In genomic region chr7:156949541-156950380, GRCh38 we compare ENCODE assay signal across 8 cellular contexts. TPM values are rescaled to one million over a fixed set of nuclear protein-coding genes. Genes with fewer than 3 reads are reported as not detected.
DNase-seq lines count a peak whose midpoint lies in the region; ATAC-seq and TF ChIP-seq lines count a peak whose summit lies in the region.

Gene NOM1 (plus strand): TSS chr7:156949712. CDS start chr7:156949738, 26 bp downstream.

- BruUV-seq in PC-3 (replicated peaks; lab: Mats Ljungman, UMichigan), result no TSS peak

- H3K9ac ChIP-seq in HUES64 (ENCODE audit: low read depth, low read length) (peak within 1 kb of the TSS; percentile 95), PC-3 (ENCODE audit: low read length) (peak within 1 kb of the TSS; percentile 99)

- H3F3A ChIP-seq in PC-3 (ENCODE audit: low read length, unreplicated experiment), result no peaks in the 10 kb centered on the region

- CTCF ChIA-PET in PC-3 (lab: Charles Lee), result interaction anchor here (0.6 kb wide), 1 partner anchor 92 kb away, joined by 12 read pairs; no protein-coding TSS in a partner anchor

- peak within 1 kb of the TSS; percentile 88 to 100 (median 95) for H3K4me3 Mint-ChIP-seq in naive B cell
- peak within 1 kb of the TSS; percentile 100 for H3K4me3 Mint-ChIP-seq in stimulated activated effector memory CD8-positive, alpha-beta T cell treated with anti-CD3 and anti-CD28 coated beads, Interleukin-12 subunit alpha, Interleukin-12 subunit beta, amount 100 ng/mL, for 72 hours

- TF ChIP-seq POLR2A in esophagus squamous epithelium (IDR thresholded peaks at IDR 0.05), result peak in 3 of 4 donors; percentile 1 to 60 (median 51)

- POLR2A ChIA-PET in PC-3 (lab: Charles Lee; ENCODE audit: unreplicated experiment), result interaction anchor here (0.7 to 0.9 kb wide), 2 partner anchors 74 to 236 kb away, joined by 3 read pairs; no protein-coding TSS in a partner anchor

- peaks cover 52% of the 10 kb centered on the region for H3K79me2 ChIP-seq in PC-3 (ENCODE audit: low read length)

- H3K27me3 Mint-ChIP-seq in naive B cell, result peaks cover 9 to 13% (median 11%) of the 10 kb centered on the region in 3 donors

- peaks cover 41% of the 10 kb centered on the region for H4K20me1 ChIP-seq in PC-3 (ENCODE audit: low read length)

- peak within 1 kb of the TSS; percentile 60 for H3K27ac ChIP-seq in HUES64 (ENCODE audit: low read depth, low read length)
- peak within 1 kb of the TSS; percentile 59 for H3K27ac ChIP-seq in PC-3 (ENCODE audit: low read length)
- H3K27ac ChIP-seq in esophagus squamous epithelium, result peak within 1 kb of the TSS; percentile 69 to 84 (median 76)

- no peaks in the 10 kb centered on the region for H3K9me3 Mint-ChIP-seq in naive B cell
- H3K9me3 Mint-ChIP-seq in stimulated activated effector memory CD8-positive, alpha-beta T cell treated with anti-CD3 and anti-CD28 coated beads, Interleukin-12 subunit alpha, Interleukin-12 subunit beta, amount 100 ng/mL, for 72 hours, result no peaks in the 10 kb centered on the region

- H2AFZ ChIP-seq in PC-3 (ENCODE audit: low read length), result peak within 1 kb of the TSS; percentile 84

- H3K27ac Mint-ChIP-seq in naive B cell, result peak within 1 kb of the TSS; percentile 67 to 97 (median 94)
- peak within 1 kb of the TSS; percentile 98 for H3K27ac Mint-ChIP-seq in stimulated activated effector memory CD8-positive, alpha-beta T cell treated with anti-CD3 and anti-CD28 coated beads, Interleukin-12 subunit alpha, Interleukin-12 subunit beta, amount 100 ng/mL, for 72 hours

- no peaks in the 10 kb centered on the region for H3K9me2 ChIP-seq in PC-3 (replicated peaks; ENCODE audit: low read length)

- peaks cover 15 to 24% (median 20%) of the 10 kb centered on the region in 3 donors for H3K4me1 Mint-ChIP-seq in naive B cell
- peaks cover 28% of the 10 kb centered on the region for H3K4me1 Mint-ChIP-seq in stimulated activated effector memory CD8-positive, alpha-beta T cell treated with anti-CD3 and anti-CD28 coated beads, Interleukin-12 subunit alpha, Interleukin-12 subunit beta, amount 100 ng/mL, for 72 hours

- TF ChIP-seq CTCF in PC-3 (conservative IDR thresholded peaks at IDR 0.05; ENCODE audit: low read depth, low read length), result peak; percentile 47
- TF ChIP-seq CTCF in esophagus squamous epithelium (IDR thresholded peaks at IDR 0.05), result peak; percentile 56 to 96 (median 89)

- ATAC-seq in GM21515 (IDR thresholded peaks at IDR 0.05; ENCODE audit: unreplicated experiment) (peak; percentile 91), PC-3 (peak; percentile 72), naive B cell (ENCODE audit: low read depth in 2 of 2) (peak; percentile 96)
- peak; percentile 96 for ATAC-seq in stimulated activated effector memory CD8-positive, alpha-beta T cell treated with anti-CD3 and anti-CD28 coated beads, Interleukin-12 subunit alpha, Interleukin-12 subunit beta, amount 100 ng/mL, for 72 hours

- H3K27me3 ChIP-seq in HUES64 (ENCODE audit: insufficient read depth, low read length) (no peaks in the 10 kb centered on the region), PC-3 (ENCODE audit: low read length) (no peaks in the 10 kb centered on the region), esophagus squamous epithelium (peaks cover 0 to 5% (median 0%) of the 10 kb centered on the region in 4 donors)

- WGBS in HUES64, result under 1% methylated on average over 115 of the region's 115 CpGs
- WGBS in esophagus squamous epithelium, 2 donors, result 0% methylated on average over 9 to 31 of the region's 115 CpGs

- H3K9me3 ChIP-seq in HUES64 (ENCODE audit: insufficient read depth, low read depth, low read length), result no peaks in the 10 kb centered on the region
- H3K9me3 ChIP-seq in PC-3 (ENCODE audit: low read length), result no peaks in the 10 kb centered on the region
- H3K9me3 ChIP-seq in esophagus squamous epithelium, result no peaks in the 10 kb centered on the region

- H3K36me3 Mint-ChIP-seq in naive B cell, result peaks cover 3 to 11% of the 10 kb centered on the region in 2 donors
- peaks cover 43% of the 10 kb centered on the region for H3K36me3 Mint-ChIP-seq in stimulated activated effector memory CD8-positive, alpha-beta T cell treated with anti-CD3 and anti-CD28 coated beads, Interleukin-12 subunit alpha, Interleukin-12 subunit beta, amount 100 ng/mL, for 72 hours

- H3K36me3 ChIP-seq in HUES64 (ENCODE audit: insufficient read depth, low read length) (peaks cover 30% of the 10 kb centered on the region), PC-3 (ENCODE audit: low read depth, low read length) (peaks cover 22% of the 10 kb centered on the region), esophagus squamous epithelium (peaks cover 8 to 31% (median 18%) of the 10 kb centered on the region in 3 donors)

- DNase-seq in DMS53 treated with DMSO at 0.1 percent for 48 hours (lab: John Stamatoyannopoulos, UW; ENCODE audit: unreplicated experiment), result peak; percentile 79
- DNase-seq in PC-3, result peak; percentile 87
- peak; percentile 95 for DNase-seq in activated T-cell treated with anti-CD3 and anti-CD28 coated beads, Interleukin-2, amount 50 U/mL, for 1 hour
- DNase-seq in esophagus squamous epithelium (lab: John Stamatoyannopoulos, UW), result peak; percentile 24
- peak; percentile 86 for DNase-seq in naive B cell
- DNase-seq in stimulated activated effector memory CD8-positive, alpha-beta T cell treated with anti-CD3 and anti-CD28 coated beads, Interleukin-12 subunit alpha, Interleukin-12 subunit beta, amount 100 ng/mL, for 72 hours (ENCODE audit: low spot score in 2 of 2), result peak; percentile 94

- H3K4me3 ChIP-seq in HUES64 (ENCODE audit: low read length) (peak within 1 kb of the TSS; percentile 91), PC-3 (ENCODE audit: low read length) (peak within 1 kb of the TSS; percentile 96), esophagus squamous epithelium (peak within 1 kb of the TSS; percentile 78 to 99 (median 90))

- intact Hi-C loops in PC-3 (cut with micrococcal nuclease) (loop anchor here (2.0 to 10.0 kb wide), 3 partner anchors 47 to 325 kb away; partner anchors contain the start of gene UBE3C), esophagus squamous epithelium (cut with DNase I) (loop anchor here (10.0 kb wide), 2 partner anchors 195 to 315 kb away; no protein-coding TSS in a partner anchor)

- H3K4me1 ChIP-seq in HUES64 (ENCODE audit: insufficient read depth, low read length), result peaks cover 10% of the 10 kb centered on the region
- H3K4me1 ChIP-seq in PC-3 (ENCODE audit: insufficient read depth, low read length), result peaks cover 14% of the 10 kb centered on the region
- H3K4me1 ChIP-seq in esophagus squamous epithelium, result peaks cover 17 to 35% (median 22%) of the 10 kb centered on the region in 3 donors

- H3K4me2 ChIP-seq in PC-3 (ENCODE audit: low read length), result peak within 1 kb of the TSS; percentile 99

RNA-seq across cellular contexts. Expression of gene NOM1, which starts in this region (rescaled TPM):
- 15.6 TPM for polyA plus RNA-seq in HUES64 (2013, experiment 1 of 2)
- polyA plus RNA-seq in HUES64 (2013, experiment 2 of 2), result 14.8 TPM
- 17.7 and 28.5 TPM in 2 replicates for total RNA-seq in PC-3 (2014; rRNA removed)
- total RNA-seq in esophagus squamous epithelium, result 10 to 100 TPM in 3 of 4 donors, 1 to 10 TPM in 1; 4.6 to 26.9 (median 17.8) TPM
- polyA plus RNA-seq in naive B cell (ENCODE audit: low read depth in 6 of 6), result 1 to 10 TPM; 1.8 to 8.6 (median 3.3) TPM

Comparison
In these comparisons a context has a peak if more than half of its experiments do, and no peak if none do; other contexts are left out.
1. Peak in every context shown above with its lines: DNase-seq, ATAC-seq, H3K4me3 ChIP-seq and H3K27ac ChIP-seq.
2. DNase-seq: peak in every context shown above with its lines; median percentile 95 in activated T-cell treated with anti-CD3 and anti-CD28 coated beads, Interleukin-2, amount 50 U/mL, for 1 hour; 94 in stimulated activated effector memory CD8-positive, alpha-beta T cell treated with anti-CD3 and anti-CD28 coated beads, Interleukin-12 subunit alpha, Interleukin-12 subunit beta, amount 100 ng/mL, for 72 hours; 87 in PC-3; 86 in naive B cell; 79 in DMS53 treated with DMSO at 0.1 percent for 48 hours; 24 in esophagus squamous epithelium.